Comparison of ENCODE assay signal across 17 cellular contexts in the genomic region with DNA sequence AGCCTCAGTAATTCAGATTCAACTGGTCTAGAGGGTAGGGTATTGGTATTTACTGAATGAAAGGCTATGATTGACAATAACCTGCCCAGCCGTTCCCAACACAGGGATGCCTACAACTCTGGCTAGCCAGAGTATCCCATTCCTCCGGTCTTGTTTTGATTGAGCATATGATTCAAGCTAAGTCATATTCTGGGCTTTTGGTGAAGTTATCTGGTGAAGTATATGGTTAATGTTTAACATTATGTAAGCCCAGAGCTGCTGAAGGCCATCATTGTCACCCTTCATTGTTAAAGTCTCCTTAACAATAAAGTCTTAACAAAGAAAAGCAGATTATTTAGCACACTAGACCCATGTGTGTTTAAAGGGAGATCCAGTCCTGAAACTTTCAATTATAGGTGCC.
"Had no signal": no experiment of that assay in that cellular context is flagged by ENCODE, and none has a peak within 500 bp of the region (broad histone marks: within the 10 kb centered on the region; RNA-seq: fewer than 3 reads in every experiment).

No MANE protein-coding gene starts in this region.

- H3K27ac Mint-ChIP-seq: activated T-helper 2 cell treated with anti-CD3 and anti-CD28 coated beads, Interferon-gamma antibody, Interleukin-2, Interleukin-4, amounts not matched to agents 10 μg/mL and 5 μg/mL and 100 μg/mL, durations not matched to agents 14 hours and 24 hours and 36 hours; memory B cell; natural killer cell treated with Interleukin-12 subunit alpha and Interleukin-12 subunit beta and Interleukin-15 and Interleukin-18, amount 100 ng/mL, for 72 hours had no signal

- H3K27me3 Mint-ChIP-seq: memory B cell; natural killer cell treated with Interleukin-12 subunit alpha and Interleukin-12 subunit beta and Interleukin-15 and Interleukin-18, amount 100 ng/mL, for 72 hours had no signal

- H3K4me3 Mint-ChIP-seq: memory B cell; natural killer cell treated with Interleukin-12 subunit alpha and Interleukin-12 subunit beta and Interleukin-15 and Interleukin-18, amount 100 ng/mL, for 72 hours had no signal

- H3K9me3 Mint-ChIP-seq: natural killer cell treated with Interleukin-12 subunit alpha and Interleukin-12 subunit beta and Interleukin-15 and Interleukin-18, amount 100 ng/mL, for 72 hours had no signal

- DNase-seq: activated CD4-positive, alpha-beta T cell treated with anti-CD3 and anti-CD28 coated beads for 1 hour; activated CD4-positive, alpha-beta T cell treated with anti-CD3 and anti-CD28 coated beads, Interleukin-2, amount 50 U/mL, for 4 hours; activated naive CD4-positive, alpha-beta T cell treated with anti-CD3 and anti-CD28 coated beads, Interleukin-2, amount 50 U/mL, for 16 hours; erythroblast; gastrocnemius medialis; islet precursor cell; left ventricle myocardium superior; nucleus accumbens; psoas muscle; sigmoid colon; stimulated activated CD4-positive, alpha-beta T cell treated with anti-CD3 and anti-CD28 coated beads, Interleukin-1b, Interleukin-23, amount 100 ng/mL, for 48 hours; stomach; testis; upper lobe of left lung had no signal

- ATAC-seq: gastrocnemius medialis; left ventricle myocardium superior; natural killer cell treated with Interleukin-12 subunit alpha and Interleukin-12 subunit beta and Interleukin-15 and Interleukin-18, amount 100 ng/mL, for 72 hours; psoas muscle had no signal
